9 cellular contexts compared by ENCODE assay signal in genomic region chr4:139808381-139809206, GRCh38.
DNase-seq lines count a peak whose midpoint lies in the region; ATAC-seq and TF ChIP-seq lines count a peak whose summit lies in the region.
"Had no signal": no experiment of that assay in that cellular context is flagged by ENCODE, and none has a peak within 500 bp of the region (broad histone marks: within the 10 kb centered on the region; RNA-seq: fewer than 3 reads in every experiment).

No MANE protein-coding gene starts in this region.

- TF ChIP-seq CTCF in heart right ventricle (IDR thresholded peaks at IDR 0.05), result no peak

- intact Hi-C loops in heart right ventricle (cut with DNase I) (no loop called here), sciatic nerve (cut with DNase I) (no loop called here)
- intact Hi-C loops in activated CD4-positive, alpha-beta T cell treated with anti-CD3 and anti-CD28 coated beads, Interleukin-2, amount 10 ng/mL, durations not matched to agents 24 days and 14 days (cut with micrococcal nuclease), result no loop called here

- H3K9me3 Mint-ChIP-seq in activated CD4-positive, alpha-beta T cell treated with anti-CD3 and anti-CD28 coated beads, Interleukin-2, amount 10 ng/mL, durations not matched to agents 24 days and 14 days, result peaks cover 3% of the 10 kb centered on the region

- DNase-seq in NCI-H446 treated with DMSO at 0.1 percent for 48 hours (lab: John Stamatoyannopoulos, UW) (peak; percentile 77), heart right ventricle (no peak), sciatic nerve (ENCODE audit: low spot score) (no peak), AG08395 (ENCODE audit: low spot score) (no peak), AG20443 (ENCODE audit: low spot score) (no peak)
- no peak for DNase-seq in activated CD4-positive, alpha-beta T cell treated with anti-CD3 and anti-CD28 coated beads, Interleukin-2, amount 10 ng/mL, durations not matched to agents 24 days and 14 days
- DNase-seq: sigmoid colon had no signal

- peak overlapping the region; percentile 48 for H3K27ac ChIP-seq in HUES48 (ENCODE audit: low read depth, low read length)
- peak overlapping the region in 9 of 10 donors; percentile 49 to 83 (median 65) for H3K27ac ChIP-seq in heart right ventricle
- H3K27ac ChIP-seq: sigmoid colon had no signal

- peaks cover 8% of the 10 kb centered on the region for H3K9me3 ChIP-seq in HUES48 (ENCODE audit: control insufficient read depth, insufficient read depth, low read length)
- H3K9me3 ChIP-seq in heart right ventricle, result peaks cover 0 to 11% (median 6%) of the 10 kb centered on the region in 11 donors

- no peak overlapping the region for H3K27ac Mint-ChIP-seq in activated CD4-positive, alpha-beta T cell treated with anti-CD3 and anti-CD28 coated beads, Interleukin-2, amount 10 ng/mL, durations not matched to agents 24 days and 14 days

- H3K36me3 ChIP-seq in HUES48 (ENCODE audit: control insufficient read depth, insufficient read depth, low read length) (no peaks in the 10 kb centered on the region), heart right ventricle (no peaks in the 10 kb centered on the region)
- H3K36me3 ChIP-seq: sigmoid colon had no signal

- H3K27me3 ChIP-seq in HUES48 (ENCODE audit: control insufficient read depth, insufficient read depth, low read length) (no peaks in the 10 kb centered on the region), heart right ventricle (no peaks in the 10 kb centered on the region)
- H3K27me3 ChIP-seq: sigmoid colon had no signal

- ATAC-seq in heart right ventricle (peak in 7 of 8 donors; percentile 18 to 57 (median 41)), sciatic nerve (peak; percentile 26), HG03139 (IDR thresholded peaks at IDR 0.05; ENCODE audit: unreplicated experiment) (no peak)

- no peaks in the 10 kb centered on the region for H3K4me1 Mint-ChIP-seq in activated CD4-positive, alpha-beta T cell treated with anti-CD3 and anti-CD28 coated beads, Interleukin-2, amount 10 ng/mL, durations not matched to agents 24 days and 14 days

- H3K4me3 ChIP-seq in HUES48 (ENCODE audit: low read depth, low read length) (no peak overlapping the region), heart right ventricle (no peak overlapping the region)
- H3K4me3 ChIP-seq: sigmoid colon had no signal

- WGBS in heart right ventricle, 2 donors, result 55 to 59% methylated on average over 7 of the region's 7 CpGs

- H3K4me3 Mint-ChIP-seq in activated CD4-positive, alpha-beta T cell treated with anti-CD3 and anti-CD28 coated beads, Interleukin-2, amount 10 ng/mL, durations not matched to agents 24 days and 14 days, result no peak overlapping the region

- no peaks in the 10 kb centered on the region for H3K36me3 Mint-ChIP-seq in activated CD4-positive, alpha-beta T cell treated with anti-CD3 and anti-CD28 coated beads, Interleukin-2, amount 10 ng/mL, durations not matched to agents 24 days and 14 days (ENCODE audit: low read depth)

- H3K9ac ChIP-seq in HUES48 (ENCODE audit: low read depth, low read length), result no peak overlapping the region

- H3K4me1 ChIP-seq in HUES48 (ENCODE audit: control insufficient read depth, insufficient read depth, low read length) (peaks cover 9% of the 10 kb centered on the region), heart right ventricle (peaks cover 2 to 31% (median 19%) of the 10 kb centered on the region in 9 donors)

- peaks cover 7% of the 10 kb centered on the region for H3K27me3 Mint-ChIP-seq in activated CD4-positive, alpha-beta T cell treated with anti-CD3 and anti-CD28 coated beads, Interleukin-2, amount 10 ng/mL, durations not matched to agents 24 days and 14 days
